10 cellular contexts compared by ENCODE assay signal in genomic region chr12:54991161-54991991, GRCh38. TPM values are rescaled to one million over a fixed set of nuclear protein-coding genes. Genes with fewer than 3 reads are reported as not detected.
A peak's percentile ranks its signal among the peaks of the same experiment; 100 is the strongest.
DNase-seq lines count a peak whose midpoint lies in the region; ATAC-seq and TF ChIP-seq lines count a peak whose summit lies in the region.
"Had no signal": no experiment of that assay in that cellular context is flagged by ENCODE, and none has a peak within 500 bp of the region (broad histone marks: within the 10 kb centered on the region; RNA-seq: fewer than 3 reads in every experiment).

No MANE protein-coding gene starts in this region.

- ATAC-seq in HG03103 (IDR thresholded peaks at IDR 0.05; ENCODE audit: low read depth, unreplicated experiment), result peak; percentile 61

- no peak overlapping the region for H3K4me3 ChIP-seq in uterus
- H3K4me3 ChIP-seq: lung had no signal

- TF ChIP-seq CTCF in H9 (conservative IDR thresholded peaks at IDR 0.05) (no peak), uterus (IDR thresholded peaks at IDR 0.05) (no peak)

- H3K9me3 ChIP-seq in H9 (ENCODE audit: control insufficient read depth, low read depth, low read length) (no peaks in the 10 kb centered on the region), uterus (no peaks in the 10 kb centered on the region)

- DNase-seq in activated CD4-positive, CD25-positive, alpha-beta regulatory T cell treated with anti-CD3 and anti-CD28 coated beads, Interleukin-2, amount 50 U/mL, for 16 hours (ENCODE audit: low read depth, low spot score), result peak; percentile 4
- DNase-seq in activated CD4-positive, CD25-positive, alpha-beta regulatory T cell treated with anti-CD3 and anti-CD28 coated beads, Interleukin-2, amount 50 U/mL, for 72 hours, result no peak
- DNase-seq in activated CD4-positive, alpha-beta T cell treated with anti-CD3 and anti-CD28 coated beads, Interleukin-2, amount 10 ng/mL, durations not matched to agents 7 days and 5 days, result peak; percentile 62
- DNase-seq in stimulated activated CD4-positive, alpha-beta T cell treated with anti-CD3 and anti-CD28 coated beads, Interleukin-15, amount 100 ng/mL, for 24 hours, result peak; percentile 52
- DNase-seq in H9 (no peak), uterus (no peak), HT-29 (ENCODE audit: low spot score) (no peak)

- H4K91ac ChIP-seq in H9 (ENCODE audit: insufficient read length, low read depth, low read length), result no peak overlapping the region

- no peak overlapping the region for H4K5ac ChIP-seq in H9 (ENCODE audit: insufficient read length, low read depth, low read length)

- peaks cover 4% of the 10 kb centered on the region for H3K36me3 Mint-ChIP-seq in activated CD4-positive, alpha-beta T cell treated with anti-CD3 and anti-CD28 coated beads, Interleukin-2, amount 10 ng/mL, durations not matched to agents 7 days and 5 days (ENCODE audit: low read depth)
- H3K36me3 Mint-ChIP-seq in H9 (ENCODE audit: insufficient read depth in 1 of 3, low read depth in 3 of 3), result no peaks in the 10 kb centered on the region; a peak in 1 of 7 replicates

- H3K56ac ChIP-seq in H9 (ENCODE audit: insufficient read length, low read depth, low read length), result no peak overlapping the region

- H3K4me1 Mint-ChIP-seq in activated CD4-positive, alpha-beta T cell treated with anti-CD3 and anti-CD28 coated beads, Interleukin-2, amount 10 ng/mL, durations not matched to agents 7 days and 5 days, result peaks cover 49% of the 10 kb centered on the region
- peaks cover 3 to 4% of the 10 kb centered on the region in 2 experiments for H3K4me1 Mint-ChIP-seq in H9

- H2AK5ac ChIP-seq in H9 (ENCODE audit: insufficient read length, low read length), result no peak overlapping the region

- H2AFZ ChIP-seq in H9 (ENCODE audit: low read length), result no peak overlapping the region

- peaks cover 4% of the 10 kb centered on the region for H3K9me3 Mint-ChIP-seq in activated CD4-positive, alpha-beta T cell treated with anti-CD3 and anti-CD28 coated beads, Interleukin-2, amount 10 ng/mL, durations not matched to agents 7 days and 5 days
- H3K9me3 Mint-ChIP-seq in H9, result no peaks in the 10 kb centered on the region; a peak in 1 of 5 replicates

- H3K36me3 ChIP-seq in uterus, result no peaks in the 10 kb centered on the region

- no peaks in the 10 kb centered on the region for H3K27me3 ChIP-seq in H9 (ENCODE audit: insufficient read depth, low read length)
- H3K27me3 ChIP-seq in uterus, result no peaks in the 10 kb centered on the region

- H3K79me2 ChIP-seq in H9 (ENCODE audit: insufficient read depth, low read length), result no peaks in the 10 kb centered on the region

- H4K8ac ChIP-seq in H9 (replicated peaks; ENCODE audit: insufficient read length, low read depth, low read length), result no peak overlapping the region

- H4K20me1 ChIP-seq in H9 (ENCODE audit: control insufficient read depth, insufficient read depth, insufficient read length), result no peaks in the 10 kb centered on the region

- no peak overlapping the region for H3T11ph ChIP-seq in H9 (ENCODE audit: low read length)

- no peak overlapping the region for H3K27ac ChIP-seq in H9 (ENCODE audit: insufficient read length, low read depth, low read length)
- H3K27ac ChIP-seq in uterus, result no peak overlapping the region

- intact Hi-C loops in uterus (cut with DNase I; ENCODE audit: low total_unique reads), result loop anchor here (10.0 kb wide), 1 partner anchor 83 kb away; no protein-coding TSS in a partner anchor

- H3K4me3 Mint-ChIP-seq in activated CD4-positive, alpha-beta T cell treated with anti-CD3 and anti-CD28 coated beads, Interleukin-2, amount 10 ng/mL, durations not matched to agents 7 days and 5 days, result peak overlapping the region; percentile 81
- H3K4me3 Mint-ChIP-seq in H9, result no peak overlapping the region

- H3K23ac ChIP-seq in H9 (ENCODE audit: insufficient read length, low read depth, low read length), result no peak overlapping the region

- POLR2A ChIA-PET in activated CD4-positive, alpha-beta T cell treated with anti-CD3 and anti-CD28 coated beads, Interleukin-2, amount 10 ng/mL, durations not matched to agents 7 days and 5 days (lab: Charles Lee), result no interaction called here

- no peak for TF ChIP-seq POLR2A in uterus (IDR thresholded peaks at IDR 0.05)

- H3K18ac ChIP-seq in H9 (ENCODE audit: insufficient read length, low read depth, low read length), result no peak overlapping the region

- H2BK5ac ChIP-seq in H9 (ENCODE audit: insufficient read length, low read length), result no peak overlapping the region

- H3K27ac Mint-ChIP-seq in activated CD4-positive, alpha-beta T cell treated with anti-CD3 and anti-CD28 coated beads, Interleukin-2, amount 10 ng/mL, durations not matched to agents 7 days and 5 days, result peak overlapping the region; percentile 98
- peak overlapping the region in 1 of 3 experiments; percentile 8; a peak in 1 of 7 replicates for H3K27ac Mint-ChIP-seq in H9

- no peaks in the 10 kb centered on the region for H3K27me3 Mint-ChIP-seq in activated CD4-positive, alpha-beta T cell treated with anti-CD3 and anti-CD28 coated beads, Interleukin-2, amount 10 ng/mL, durations not matched to agents 7 days and 5 days
- H3K27me3 Mint-ChIP-seq in H9 (ENCODE audit: low read depth), result no peaks in the 10 kb centered on the region; the same call in 1 of the 2 replicates

- H2BK12ac ChIP-seq in H9 (ENCODE audit: insufficient read length, low read depth, low read length), result no peak overlapping the region

- no peak overlapping the region for H3K14ac ChIP-seq in H9 (ENCODE audit: insufficient read depth, low read length)

- H3K23me2 ChIP-seq in H9 (ENCODE audit: insufficient read length, low read depth, low read length, poor library complexity, severe bottlenecking), result no peaks in the 10 kb centered on the region

- H2BK20ac ChIP-seq in H9 (ENCODE audit: low read depth, low read length, poor library complexity, severe bottlenecking), result no peak overlapping the region

- H3K4me1 ChIP-seq in H9 (ENCODE audit: insufficient read depth, low read length), result no peaks in the 10 kb centered on the region
- no peaks in the 10 kb centered on the region for H3K4me1 ChIP-seq in uterus

- no peak overlapping the region for H2BK120ac ChIP-seq in H9 (ENCODE audit: low read depth, low read length, poor library complexity, severe bottlenecking)

- CTCF ChIA-PET in activated CD4-positive, alpha-beta T cell treated with anti-CD3 and anti-CD28 coated beads, Interleukin-2, amount 10 ng/mL, durations not matched to agents 7 days and 5 days (lab: Charles Lee), result interaction anchor here (3.4 kb wide), 2 partner anchors 76 to 80 kb away, joined by 21 to 72 read pairs; no protein-coding TSS in a partner anchor

- no CpG with 5 or more reads among the region's 9 CpGs for WGBS in H9 (ENCODE audit: extremely low coverage, insufficient read length, low lambda C conversion rate)

- no peak overlapping the region for H2BK15ac ChIP-seq in H9 (ENCODE audit: low read depth, low read length)

- H3K79me1 ChIP-seq in H9 (ENCODE audit: insufficient read depth, low read depth, low read length, poor library complexity, severe bottlenecking), result no peaks in the 10 kb centered on the region

- H3K9ac ChIP-seq in H9 (ENCODE audit: extremely low read depth, insufficient read length, low read length), result no peak overlapping the region

- no peak overlapping the region for H3K4ac ChIP-seq in H9 (ENCODE audit: low read depth, low read length)

- no peak overlapping the region for H3K4me2 ChIP-seq in H9 (ENCODE audit: insufficient read depth, insufficient read length, low read length)

RNA-seq across cellular contexts. Expression of gene TESPA1, which starts 6.8 kb away (rescaled TPM):
- total RNA-seq in activated CD4-positive, alpha-beta T cell treated with anti-CD3 and anti-CD28 coated beads, Interleukin-2, amount 10 ng/mL, durations not matched to agents 7 days and 5 days, result 100 to 1,000 TPM; 113 to 136 TPM
- total RNA-seq in H9 (2021) (not detected in 2 replicates), uterus (1 to 10 TPM in 1 of 4 donors, not detected in 3; 1.4 TPM)
- total RNA-seq in HT-29 (2014; rRNA removed; shearing (Covaris generic)), result not detected in 2 replicates

RNA-seq across cellular contexts. Expression of gene NEUROD4, which starts 28.4 kb away (rescaled TPM):
- total RNA-seq in activated CD4-positive, alpha-beta T cell treated with anti-CD3 and anti-CD28 coated beads, Interleukin-2, amount 10 ng/mL, durations not matched to agents 7 days and 5 days, result not detected
- total RNA-seq in H9 (2021) (not detected in 2 replicates), uterus (not detected)
- not detected in 2 replicates for total RNA-seq in HT-29 (2014; rRNA removed; shearing (Covaris generic))
- total RNA-seq: activated CD8-positive, alpha-beta memory T cell treated with anti-CD3 and anti-CD28 coated beads for 36 hours; lung had no signal

Comparison
In these comparisons a context has a peak if more than half of its experiments do, and no peak if none do; other contexts are left out.
1. DNase-seq: peak in activated CD4-positive, CD25-positive, alpha-beta regulatory T cell treated with anti-CD3 and anti-CD28 coated beads, Interleukin-2, amount 50 U/mL, for 16 hours (single experiment), activated CD4-positive, alpha-beta T cell treated with anti-CD3 and anti-CD28 coated beads, Interleukin-2, amount 10 ng/mL, durations not matched to agents 7 days and 5 days (single experiment) and stimulated activated CD4-positive, alpha-beta T cell treated with anti-CD3 and anti-CD28 coated beads, Interleukin-15, amount 100 ng/mL, for 24 hours (single experiment); none in activated CD4-positive, CD25-positive, alpha-beta regulatory T cell treated with anti-CD3 and anti-CD28 coated beads, Interleukin-2, amount 50 U/mL, for 72 hours (single experiment), H9 (single experiment), uterus (0 of 2) and HT-29 (single experiment).
2. RNA of gene TESPA1, which starts 6.8 kb away (total RNA-seq): 113 to 136 TPM in activated CD4-positive, alpha-beta T cell treated with anti-CD3 and anti-CD28 coated beads, Interleukin-2, amount 10 ng/mL, durations not matched to agents 7 days and 5 days; 1.4 TPM in uterus, not detected in H9 and not detected in HT-29; every median in the first group is over 10 times any median in the second.